ENCODE assay signal across 8 cellular contexts in the genomic region with DNA sequence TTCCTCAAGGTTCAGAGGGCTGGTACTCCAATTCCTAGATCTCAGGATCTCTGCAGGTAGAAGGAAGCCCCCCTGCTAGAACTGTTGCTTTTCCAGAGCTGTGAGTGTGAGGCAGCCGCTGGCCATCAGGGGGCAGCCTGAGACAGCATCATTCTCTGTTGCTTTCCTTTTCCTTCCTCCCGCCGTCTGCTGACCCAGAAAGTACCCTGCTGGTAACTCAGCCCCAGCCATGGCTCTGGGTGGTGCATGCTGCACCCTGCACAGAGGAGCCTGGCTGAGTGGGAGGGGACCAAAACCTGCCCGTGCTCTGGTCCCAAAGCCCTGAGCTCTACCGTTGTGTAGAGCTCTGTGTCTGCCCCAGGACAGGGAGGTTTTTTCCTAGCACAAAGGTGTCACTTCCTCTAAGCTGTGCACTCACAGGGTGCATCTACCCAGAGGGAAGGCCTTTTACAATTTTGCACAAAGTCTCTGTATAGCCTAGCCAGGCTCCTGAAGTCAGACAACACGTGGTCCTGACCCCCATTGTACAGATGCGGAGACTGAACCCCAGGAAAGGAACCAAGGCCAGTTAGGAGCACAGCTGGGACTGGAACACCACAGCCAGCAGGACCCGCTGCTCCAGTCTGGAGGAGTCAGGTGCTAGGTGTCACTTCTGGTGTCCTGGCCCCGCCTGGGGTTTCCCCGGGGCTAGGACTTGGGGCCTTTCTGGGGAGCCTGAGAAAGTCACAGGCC. TPM values are rescaled to one million over a fixed set of nuclear protein-coding genes. Genes with fewer than 3 reads are reported as not detected.
DNase-seq lines count a peak whose midpoint lies in the region; ATAC-seq and TF ChIP-seq lines count a peak whose summit lies in the region.

No MANE protein-coding gene starts in this region.

- no peaks in the 10 kb centered on the region for H3K9me3 ChIP-seq in adrenal gland (replicated peaks in 1 of 3)

- ATAC-seq in GM21528 (IDR thresholded peaks at IDR 0.05; ENCODE audit: low FRiP score, unreplicated experiment) (peak; percentile 54), left ventricle myocardium superior (peak; percentile 68), GM18873 (IDR thresholded peaks at IDR 0.05; ENCODE audit: low FRiP score, unreplicated experiment) (no peak)

- TF ChIP-seq CTCF in adrenal gland (IDR thresholded peaks at IDR 0.05) (peak; percentile 51 to 99 (median 94)), retinal pigment epithelial cell (conservative IDR thresholded peaks at IDR 0.05; ENCODE audit: low read depth, low read length) (peak; percentile 91)

- 29 to 46% (median 37%) methylated on average over 7 to 10 of the region's 10 CpGs for WGBS in adrenal gland, 4 donors

- H3K36me3 ChIP-seq in adrenal gland (replicated peaks in 1 of 2): no peaks in the 10 kb centered on the region

- intact Hi-C loops in adrenal gland (cut with DNase I) (no loop called here), left ventricle myocardium superior (cut with micrococcal nuclease) (loop anchor here (2.0 to 10.0 kb wide), 2 partner anchors 108 to 286 kb away; a partner anchor contains a TSS)

- H3K27me3 ChIP-seq in adrenal gland: no peaks in the 10 kb centered on the region

- H3K4me3 ChIP-seq in adrenal gland: no peak overlapping the region
- H3K4me3 ChIP-seq in retinal pigment epithelial cell (ENCODE audit: low read length): no peak overlapping the region

- DNase-seq in AML-193 (lab: John Stamatoyannopoulos, UW) (peak; percentile 54 to 69), NCI-H1694 treated with DMSO at 0.1 percent for 48 hours (lab: John Stamatoyannopoulos, UW) (peak; percentile 68), T-helper 2 cell (peak; percentile 35 to 76 (median 65)), adrenal gland (peak; percentile 78 to 94 (median 89)), left ventricle myocardium superior (peak; percentile 86), retinal pigment epithelial cell (ENCODE audit: low read depth) (no peak)

- peaks cover 15 to 26% of the 10 kb centered on the region in 2 donors for H3K4me1 ChIP-seq in adrenal gland (replicated peaks in 1 of 2)

- no peak for TF ChIP-seq POLR2A in adrenal gland (IDR thresholded peaks at IDR 0.05)

- H3K27ac ChIP-seq in adrenal gland: peak overlapping the region in 2 of 5 donors; percentile 10 to 15

RNA-seq across cellular contexts. Expression of a gene that starts 5.6 kb away (rescaled TPM):
- total RNA-seq in adrenal gland: 10 to 100 TPM in 2 of 8 donors, 1 to 10 TPM in 6; 3.4 to 12.0 (median 7.7) TPM
- 1 to 10 TPM; 3.0 to 5.0 (median 3.8) TPM for polyA plus RNA-seq in adrenal gland
- total RNA-seq in left ventricle myocardium superior: 3.7 TPM

RNA-seq across cellular contexts. Expression of a gene that starts 35.5 kb away (rescaled TPM):
- total RNA-seq in adrenal gland (1 to 10 TPM in 7 of 8 donors, under 1 TPM in 1; 0.69 to 9.9 (median 2.9) TPM), left ventricle myocardium superior (2.1 TPM)
- 1 to 10 TPM in 2 of 3 donors, under 1 TPM in 1; 0.88 to 4.4 (median 2.4) TPM for polyA plus RNA-seq in adrenal gland

RNA-seq across cellular contexts. Expression of a gene that starts 57.3 kb away (rescaled TPM):
- total RNA-seq in adrenal gland: 1 to 10 TPM in 5 of 8 donors, under 1 TPM in 3; 0.18 to 4.9 (median 1.7) TPM
- 10 to 100 TPM in 1 of 3 donors, 1 to 10 TPM in 2; 1.5 to 52.5 (median 8.2) TPM for polyA plus RNA-seq in adrenal gland
- 0.15 TPM for total RNA-seq in left ventricle myocardium superior
